ENCODE assay signal across 8 cellular contexts in the genomic region with DNA sequence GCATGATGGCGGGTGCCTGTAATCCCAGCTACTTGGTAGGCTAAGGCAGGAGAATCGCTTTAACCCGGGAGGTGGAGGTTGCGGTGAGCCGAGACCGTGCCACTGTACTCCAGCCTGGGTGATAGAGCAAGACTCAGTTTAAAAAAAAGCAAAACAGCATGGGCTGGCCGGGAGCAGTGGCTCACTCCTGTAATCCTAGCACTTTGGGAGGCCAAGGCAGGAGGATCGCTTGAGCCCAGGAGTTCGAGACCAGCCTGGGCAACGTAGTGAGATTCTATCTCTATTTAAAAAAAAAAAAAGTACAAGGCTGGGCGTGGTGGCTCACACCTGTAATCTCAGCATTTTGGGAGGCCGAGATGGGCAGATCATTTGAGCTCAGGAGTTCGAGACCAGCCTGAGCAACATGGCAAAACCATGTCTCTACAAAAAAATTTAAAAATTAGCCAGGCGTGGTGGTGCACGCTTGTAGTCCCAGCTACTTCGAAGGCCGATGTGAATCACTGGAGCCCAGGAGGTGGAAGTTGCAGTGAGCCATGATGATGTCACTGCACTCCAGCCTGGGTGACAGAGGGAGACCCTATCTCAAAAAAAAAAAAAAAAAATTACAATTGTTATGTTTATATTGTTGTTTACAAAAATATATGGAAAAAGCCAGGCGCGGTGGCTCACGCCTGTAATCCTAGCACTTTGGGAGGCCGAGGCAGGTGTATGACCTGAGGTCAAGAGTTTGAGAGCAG. TPM values are rescaled to one million over a fixed set of nuclear protein-coding genes. Genes with fewer than 3 reads are reported as not detected.
DNase-seq lines count a peak whose midpoint lies in the region; ATAC-seq, FAIRE-seq and TF ChIP-seq lines count a peak whose summit lies in the region.
"Not testable (repeated sequence)": the region's sequence is repeated elsewhere in the genome, so short reads cannot be mapped to it uniquely, and the experiment has no call there.

No MANE protein-coding gene starts in this region.

- TF ChIP-seq EP300 in esophagus muscularis mucosa (IDR thresholded peaks at IDR 0.05); HepG2 (IDR thresholded peaks at IDR 0.05; ENCODE audit: low read depth in 2 of 2, low read length in 2 of 2); HepG2 (CRISPR knock-in tag; IDR thresholded peaks at IDR 0.05; ENCODE audit: borderline replicate concordance); ovary (IDR thresholded peaks at IDR 0.05): not testable (repeated sequence)

- not testable (repeated sequence) for H3K27me3 ChIP-seq in CD4-positive, alpha-beta memory T cell (ENCODE audit: insufficient read depth, low read length); HUES64 (ENCODE audit: insufficient read depth, low read length); WERI-Rb-1 (ENCODE audit: insufficient read depth, low read depth, severe bottlenecking); esophagus muscularis mucosa; HepG2 (ENCODE audit: control insufficient read depth in 1 of 2, insufficient read depth in 2 of 2, low read length in 2 of 2); ovary; thymus (ENCODE audit: control insufficient read depth, insufficient read depth)

- peak overlapping the region; percentile 71 for H3K9ac ChIP-seq in HUES64 (ENCODE audit: low read depth, low read length)
- H3K9ac ChIP-seq in HepG2 (ENCODE audit: insufficient read depth, low read depth, low read length), result not testable (repeated sequence)

- H3K27ac ChIP-seq in CD4-positive, alpha-beta memory T cell (ENCODE audit: low read depth, low read length), result peak overlapping the region; percentile 97
- H3K27ac ChIP-seq in HUES64 (ENCODE audit: low read depth, low read length) (peak overlapping the region; percentile 94), WERI-Rb-1 (peak overlapping the region; percentile 100), esophagus muscularis mucosa (replicated peaks in 1 of 4) (peak overlapping the region; percentile 93 to 98 (median 96)), HepG2 (ENCODE audit: extremely low read length, insufficient read depth, low read length) (peak overlapping the region; percentile 87), ovary (peak overlapping the region; percentile 82 to 91), thymus (ENCODE audit: low read depth) (peak overlapping the region; percentile 77)

- POLR2A ChIA-PET in CD4-positive, alpha-beta memory T cell (lab: Charles Lee; ENCODE audit: partially characterized antibody), result interaction anchor here (0.6 to 10.8 kb wide), 7 partner anchors 8 to 39 kb away, joined by 3 to 236 read pairs (median 4); a partner anchor contains a TSS
- POLR2A ChIA-PET in HepG2 (lab: Yijun Ruan, JAX), result interaction anchor here (0.7 to 1.3 kb wide), 3 partner anchors 28 to 260 kb away, joined by 3 read pairs; a partner anchor contains a TSS

- not testable (repeated sequence) for TF ChIP-seq POLR2A in esophagus muscularis mucosa (IDR thresholded peaks at IDR 0.05; ENCODE audit: low read depth); HepG2 (IDR thresholded peaks at IDR 0.05; ENCODE audit: insufficient read depth in 1 of 2, low read depth in 2 of 2, low read length in 2 of 2); ovary (IDR thresholded peaks at IDR 0.05)

- H3K27me3 Mint-ChIP-seq in CD4-positive, alpha-beta memory T cell, result not testable (repeated sequence)

- H3K36me3 Mint-ChIP-seq in CD4-positive, alpha-beta memory T cell, result peaks cover 15 to 36% of the 10 kb centered on the region in 2 donors

- 96% methylated on average over 21 of the region's 21 CpGs for WGBS in HUES64
- 89% methylated on average over 21 of the region's 21 CpGs for WGBS in esophagus muscularis mucosa
- WGBS in HepG2 (ENCODE audit: low lambda C conversion rate), result 97% methylated on average over 21 of the region's 21 CpGs
- WGBS in ovary, 3 donors, result 86 to 89% (median 87%) methylated on average over 21 of the region's 21 CpGs
- WGBS in thymus, result 97% methylated on average over 21 of the region's 21 CpGs

- not testable (repeated sequence) for H3K9me3 Mint-ChIP-seq in CD4-positive, alpha-beta memory T cell

- not testable (repeated sequence) for FAIRE-seq in HepG2 (lab: Jason Lieb, UNC)

- CTCF ChIA-PET in CD4-positive, alpha-beta memory T cell (lab: Charles Lee; ENCODE audit: partially characterized antibody), result interaction anchor here (1.7 to 3.9 kb wide), 2 partner anchors 33 to 37 kb away, joined by 6 to 24 read pairs; a partner anchor contains a TSS
- CTCF ChIA-PET in HepG2 (lab: Yijun Ruan, JAX; ENCODE audit: low intra/inter-chr PET ratio, low total read pairs), result interaction anchor here (1.8 kb wide), 1 partner anchor 31 kb away, joined by 7 read pairs; no protein-coding TSS in a partner anchor

- peaks cover 38% of the 10 kb centered on the region for H3K79me2 ChIP-seq in HepG2 (ENCODE audit: insufficient read depth, low read length)

- H3K36me3 ChIP-seq in CD4-positive, alpha-beta memory T cell (ENCODE audit: insufficient read depth, low read length), result peaks cover 18% of the 10 kb centered on the region
- peaks cover 39% of the 10 kb centered on the region for H3K36me3 ChIP-seq in HUES64 (ENCODE audit: insufficient read depth, low read length)
- peaks cover 48% of the 10 kb centered on the region for H3K36me3 ChIP-seq in WERI-Rb-1
- H3K36me3 ChIP-seq in esophagus muscularis mucosa, result peaks cover 23 to 24% (median 23%) of the 10 kb centered on the region in 4 donors
- peaks cover 14 to 23% of the 10 kb centered on the region in 2 experiments for H3K36me3 ChIP-seq in HepG2 (replicated peaks in 1 of 2; ENCODE audit: control insufficient read depth in 1 of 2, insufficient read depth in 2 of 2, low read length in 2 of 2)
- H3K36me3 ChIP-seq in ovary, result not testable (repeated sequence)
- peaks cover 26% of the 10 kb centered on the region for H3K36me3 ChIP-seq in thymus (ENCODE audit: control insufficient read depth, insufficient read depth)

- DNase-seq in CD4-positive, alpha-beta memory T cell; WERI-Rb-1; astrocyte of the cerebellum (ENCODE audit: low read depth); esophagus muscularis mucosa (ENCODE audit: extremely low spot score); HepG2 (ENCODE audit: low spot score); ovary: not testable (repeated sequence)

- H3K4me2 ChIP-seq in HepG2 (ENCODE audit: low read depth, low read length), result peak overlapping the region; percentile 71

- not testable (repeated sequence) for H3K9me3 ChIP-seq in CD4-positive, alpha-beta memory T cell (ENCODE audit: control insufficient read depth in 1 of 2, low read length in 2 of 2); HUES64 (ENCODE audit: insufficient read depth, low read depth, low read length); WERI-Rb-1 (ENCODE audit: severe bottlenecking); esophagus muscularis mucosa; HepG2 (ENCODE audit: low read length); ovary; thymus (ENCODE audit: control insufficient read depth)

- peaks cover 26% of the 10 kb centered on the region for H4K20me1 ChIP-seq in HepG2 (ENCODE audit: insufficient read depth, low read length)

- H3K27ac Mint-ChIP-seq in CD4-positive, alpha-beta memory T cell, result peak overlapping the region in 6 of 7 donors; percentile 96 to 100 (median 98)

- not testable (repeated sequence) for TF ChIP-seq RAD21 in HepG2 (CRISPR knock-in tag; IDR thresholded peaks at IDR 0.05)

- in situ Hi-C loops in astrocyte of the cerebellum (cut with HindIII; ENCODE audit: low sequenced_read_pairs), result not testable (repeated sequence)
- in situ Hi-C loops in HepG2 (cut with HindIII; ENCODE audit: extremely low pct_ligation_motif_present, low pct_unique_long_range_greater_than_20kb), result loop anchor here (5.0 kb wide), 1 partner anchor 34 kb away; no protein-coding TSS in a partner anchor

- H3K4me1 Mint-ChIP-seq in CD4-positive, alpha-beta memory T cell, result peaks cover 29 to 72% (median 45%) of the 10 kb centered on the region in 4 donors

- peak overlapping the region; percentile 93 to 100 (median 97) for H3K4me3 Mint-ChIP-seq in CD4-positive, alpha-beta memory T cell

- BruUV-seq in HepG2 (replicated peaks; lab: Mats Ljungman, UMichigan), result not testable (repeated sequence)

- TF ChIP-seq CTCF in WERI-Rb-1 (IDR thresholded peaks at IDR 0.05; ENCODE audit: low read depth, low read length); astrocyte of the cerebellum (IDR thresholded peaks at IDR 0.05; ENCODE audit: low read depth, low read length, missing control alignments); esophagus muscularis mucosa (IDR thresholded peaks at IDR 0.05); HepG2 (CRISPR knock-in tag; IDR thresholded peaks at IDR 0.05); ovary (IDR thresholded peaks at IDR 0.05): not testable (repeated sequence)

- intact Hi-C loops in CD4-positive, alpha-beta memory T cell (cut with micrococcal nuclease), result loop anchor here (1.0 kb wide), 2 partner anchors 32 to 68 kb away; a partner anchor contains a TSS
- intact Hi-C loops in esophagus muscularis mucosa (cut with DNase I), result not testable (repeated sequence)
- intact Hi-C loops in HepG2 (cut with micrococcal nuclease; ENCODE audit: unreplicated experiment) (loop anchor here (5.0 kb wide), 1 partner anchor 36 kb away; no protein-coding TSS in a partner anchor), ovary (cut with DNase I) (loop anchor here in 1 of 4 donors (5.0 kb wide), 1 partner anchor 66 kb away; a partner anchor contains a TSS)

- ATAC-seq in HepG2, result not testable (repeated sequence)

- H2AFZ ChIP-seq in HepG2 (ENCODE audit: low read length), result not testable (repeated sequence)

- peaks cover 49% of the 10 kb centered on the region for H3K4me1 ChIP-seq in CD4-positive, alpha-beta memory T cell (ENCODE audit: insufficient read depth, low read length)
- peaks cover 26% of the 10 kb centered on the region for H3K4me1 ChIP-seq in HUES64 (ENCODE audit: insufficient read depth, low read length)
- peaks cover 40 to 59% (median 56%) of the 10 kb centered on the region in 4 donors for H3K4me1 ChIP-seq in esophagus muscularis mucosa
- H3K4me1 ChIP-seq in HepG2 (ENCODE audit: insufficient read depth, low read length), result peaks cover 65% of the 10 kb centered on the region
- not testable (repeated sequence) for H3K4me1 ChIP-seq in ovary (ENCODE audit: insufficient read depth)
- peaks cover 37% of the 10 kb centered on the region for H3K4me1 ChIP-seq in thymus (ENCODE audit: control insufficient read depth, insufficient read depth, low read length)

- H3K4me3 ChIP-seq in CD4-positive, alpha-beta memory T cell (ENCODE audit: low read length in 2 of 2), result not testable (repeated sequence)
- peak overlapping the region; percentile 49 for H3K4me3 ChIP-seq in HUES64 (ENCODE audit: low read length)
- H3K4me3 ChIP-seq in WERI-Rb-1 (ENCODE audit: low read depth, low read length), result peak overlapping the region; percentile 61
- H3K4me3 ChIP-seq in astrocyte of the cerebellum (ENCODE audit: low read depth, low read length), result peak overlapping the region; percentile 90
- peak overlapping the region; percentile 66 to 98 (median 86) for H3K4me3 ChIP-seq in esophagus muscularis mucosa
- H3K4me3 ChIP-seq in HepG2 (replicated peaks in 1 of 3; ENCODE audit: insufficient read depth in 1 of 3, low read depth in 2 of 3, low read length in 3 of 3), result peak overlapping the region in 1 of 3 experiments; percentile 65; a peak in 1 of 6 replicates
- peak overlapping the region; percentile 97 for H3K4me3 ChIP-seq in ovary
- H3K4me3 ChIP-seq in thymus (ENCODE audit: low read length), result peak overlapping the region; percentile 62

RNA-seq across cellular contexts. Expression of a gene that starts 1.5 kb away (rescaled TPM):
- total RNA-seq in CD4-positive, alpha-beta memory T cell, result 100 to 1,000 TPM; 567 to 589 TPM
- polyA plus RNA-seq in CD4-positive, alpha-beta memory T cell, result 1,000 to 10,000 TPM; 2,141 to 3,317 TPM
- polyA plus RNA-seq in HUES64 (2013, experiment 1 of 2), result 1,204 TPM
- 1,131 TPM for polyA plus RNA-seq in HUES64 (2013, experiment 2 of 2)
- total RNA-seq in esophagus muscularis mucosa, result 1,000 to 10,000 TPM; 5,145 to 8,531 (median 5,986) TPM
- 1,192 and 1,778 TPM in 2 replicates for total RNA-seq in HepG2 (2016; rRNA removed; fragmentation: Illumina TruSeq; extraction: Trizol)
- total RNA-seq in HepG2 (2016; cell fraction: cytosol; rRNA removed; fragmentation: Illumina TruSeq; extraction: Trizol; ENCODE audit: low read depth), result 428 and 482 TPM in 2 replicates
- 1,256 and 1,894 TPM in 2 replicates for total RNA-seq in HepG2 (2016; cell fraction: insoluble cytoplasmic fraction; rRNA removed; fragmentation: Illumina TruSeq; extraction: Trizol)
- total RNA-seq in HepG2 (2016; cell fraction: membrane; rRNA removed; fragmentation: Illumina TruSeq; extraction: Trizol), result 384 and 408 TPM in 2 replicates
- 421 and 427 TPM in 2 replicates for total RNA-seq in HepG2 (2016; cell fraction: nucleus; rRNA removed; fragmentation: Illumina TruSeq; extraction: Trizol)
- polyA plus RNA-seq in HepG2 (2011; rRNA removed), result 983 and 1,127 TPM in 2 replicates
- 1,443 and 1,577 TPM in 2 replicates for polyA plus RNA-seq in HepG2 (2011; cell fraction: cytosol; rRNA removed)
- polyA plus RNA-seq in HepG2 (2011; cell fraction: nucleus; rRNA removed), result 447 and 559 TPM in 2 replicates
- 597 and 749 TPM in 2 replicates for polyA plus RNA-seq in HepG2 (2012)
- polyA plus RNA-seq in HepG2 (2016; cell fraction: cytosol; fragmentation: Illumina TruSeq; extraction: Trizol; ENCODE audit: low read depth), result 405 and 433 TPM in 2 replicates
- polyA plus RNA-seq in HepG2 (2016; cell fraction: insoluble cytoplasmic fraction; fragmentation: Illumina TruSeq; extraction: Trizol; ENCODE audit: low read depth), result 1,500 and 1,664 TPM in 2 replicates
- 283 and 315 TPM in 2 replicates for polyA plus RNA-seq in HepG2 (2016; cell fraction: membrane; fragmentation: Illumina TruSeq; extraction: Trizol; ENCODE audit: low read depth)
- 579 and 630 TPM in 2 replicates for polyA plus RNA-seq in HepG2 (2016; cell fraction: nucleus; fragmentation: Illumina TruSeq; extraction: Trizol; ENCODE audit: insufficient read depth, low read depth)
- polyA minus RNA-seq in HepG2 (2011; rRNA and poly(A)+ RNA removed; ENCODE audit: low replicate concordance), result 230 and 730 TPM in 2 replicates
- polyA minus RNA-seq in HepG2 (2011; cell fraction: cytosol; rRNA and poly(A)+ RNA removed), result 135 and 172 TPM in 2 replicates
- 220 and 358 TPM in 2 replicates for polyA minus RNA-seq in HepG2 (2011; cell fraction: nucleus; rRNA and poly(A)+ RNA removed)
- 1,000 to 10,000 TPM in 5 of 7 donors, 100 to 1,000 TPM in 2; 782 to 1,485 (median 1,329) TPM for total RNA-seq in ovary
- polyA plus RNA-seq in ovary, result 1,000 to 10,000 TPM; 1,579 to 3,375 TPM
- polyA plus RNA-seq in thymus, result 2,137 TPM

RNA-seq across cellular contexts. Expression of a gene that starts 4.2 kb away (rescaled TPM):
- total RNA-seq in CD4-positive, alpha-beta memory T cell, result 1 to 10 TPM; 2.6 to 3.4 TPM
- 1 to 10 TPM; 1.8 to 4.8 TPM for polyA plus RNA-seq in CD4-positive, alpha-beta memory T cell
- 119 TPM for polyA plus RNA-seq in HUES64 (2013, experiment 1 of 2)
- polyA plus RNA-seq in HUES64 (2013, experiment 2 of 2), result 134 TPM
- 10 to 100 TPM; 28.5 to 39.4 (median 33.6) TPM for total RNA-seq in esophagus muscularis mucosa
- 75.7 and 76.5 TPM in 2 replicates for total RNA-seq in HepG2 (2016; rRNA removed; fragmentation: Illumina TruSeq; extraction: Trizol)
- total RNA-seq in HepG2 (2016; cell fraction: cytosol; rRNA removed; fragmentation: Illumina TruSeq; extraction: Trizol; ENCODE audit: low read depth), result 325 and 392 TPM in 2 replicates
- 64.5 and 75.8 TPM in 2 replicates for total RNA-seq in HepG2 (2016; cell fraction: insoluble cytoplasmic fraction; rRNA removed; fragmentation: Illumina TruSeq; extraction: Trizol)
- total RNA-seq in HepG2 (2016; cell fraction: membrane; rRNA removed; fragmentation: Illumina TruSeq; extraction: Trizol), result 194 and 230 TPM in 2 replicates
- 25.1 and 31.8 TPM in 2 replicates for total RNA-seq in HepG2 (2016; cell fraction: nucleus; rRNA removed; fragmentation: Illumina TruSeq; extraction: Trizol)
- 81.4 and 88.7 TPM in 2 replicates for polyA plus RNA-seq in HepG2 (2011; rRNA removed)
- 101 and 116 TPM in 2 replicates for polyA plus RNA-seq in HepG2 (2011; cell fraction: cytosol; rRNA removed)
- 53.0 and 71.7 TPM in 2 replicates for polyA plus RNA-seq in HepG2 (2011; cell fraction: nucleus; rRNA removed)
- 71.1 and 77.9 TPM in 2 replicates for polyA plus RNA-seq in HepG2 (2012)
- polyA plus RNA-seq in HepG2 (2016; cell fraction: cytosol; fragmentation: Illumina TruSeq; extraction: Trizol; ENCODE audit: low read depth), result 374 and 492 TPM in 2 replicates
- polyA plus RNA-seq in HepG2 (2016; cell fraction: insoluble cytoplasmic fraction; fragmentation: Illumina TruSeq; extraction: Trizol; ENCODE audit: low read depth), result 78.1 and 85.3 TPM in 2 replicates
- polyA plus RNA-seq in HepG2 (2016; cell fraction: membrane; fragmentation: Illumina TruSeq; extraction: Trizol; ENCODE audit: low read depth), result 220 and 254 TPM in 2 replicates
- 77.1 and 86.6 TPM in 2 replicates for polyA plus RNA-seq in HepG2 (2016; cell fraction: nucleus; fragmentation: Illumina TruSeq; extraction: Trizol; ENCODE audit: insufficient read depth, low read depth)
- polyA minus RNA-seq in HepG2 (2011; rRNA and poly(A)+ RNA removed; ENCODE audit: low replicate concordance), result 23.8 and 38.6 TPM in 2 replicates
- polyA minus RNA-seq in HepG2 (2011; cell fraction: cytosol; rRNA and poly(A)+ RNA removed), result 16.8 and 20.3 TPM in 2 replicates
- polyA minus RNA-seq in HepG2 (2011; cell fraction: nucleus; rRNA and poly(A)+ RNA removed), result 14.3 and 20.6 TPM in 2 replicates
- 10 to 100 TPM; 65.9 to 99.2 (median 73.4) TPM for total RNA-seq in ovary
- 10 to 100 TPM; 32.8 to 77.3 TPM for polyA plus RNA-seq in ovary
- polyA plus RNA-seq in thymus, result 60.9 TPM

RNA-seq across cellular contexts. Expression of a gene that starts 28.6 kb away (rescaled TPM):
- total RNA-seq in CD4-positive, alpha-beta memory T cell, result 100 to 1,000 TPM; 249 to 258 TPM
- polyA plus RNA-seq in CD4-positive, alpha-beta memory T cell, result 100 to 1,000 TPM; 395 to 690 TPM
- 72.0 TPM for polyA plus RNA-seq in HUES64 (2013, experiment 1 of 2)
- polyA plus RNA-seq in HUES64 (2013, experiment 2 of 2), result 70.5 TPM
- 100 to 1,000 TPM; 151 to 245 (median 214) TPM for total RNA-seq in esophagus muscularis mucosa
- 30.1 and 66.9 TPM in 2 replicates for total RNA-seq in HepG2 (2016; rRNA removed; fragmentation: Illumina TruSeq; extraction: Trizol)
- 6.1 and 7.8 TPM in 2 replicates for total RNA-seq in HepG2 (2016; cell fraction: cytosol; rRNA removed; fragmentation: Illumina TruSeq; extraction: Trizol; ENCODE audit: low read depth)
- 27.6 and 70.9 TPM in 2 replicates for total RNA-seq in HepG2 (2016; cell fraction: insoluble cytoplasmic fraction; rRNA removed; fragmentation: Illumina TruSeq; extraction: Trizol)
- 12.4 and 14.5 TPM in 2 replicates for total RNA-seq in HepG2 (2016; cell fraction: membrane; rRNA removed; fragmentation: Illumina TruSeq; extraction: Trizol)
- 74.2 and 79.4 TPM in 2 replicates for total RNA-seq in HepG2 (2016; cell fraction: nucleus; rRNA removed; fragmentation: Illumina TruSeq; extraction: Trizol)
- polyA plus RNA-seq in HepG2 (2011; rRNA removed), result 71.0 and 80.1 TPM in 2 replicates
- 65.6 and 71.7 TPM in 2 replicates for polyA plus RNA-seq in HepG2 (2011; cell fraction: cytosol; rRNA removed)
- polyA plus RNA-seq in HepG2 (2011; cell fraction: nucleus; rRNA removed), result 144 and 146 TPM in 2 replicates
- 27.6 and 29.6 TPM in 2 replicates for polyA plus RNA-seq in HepG2 (2012)
- 4.5 and 6.5 TPM in 2 replicates for polyA plus RNA-seq in HepG2 (2016; cell fraction: cytosol; fragmentation: Illumina TruSeq; extraction: Trizol; ENCODE audit: low read depth)
- polyA plus RNA-seq in HepG2 (2016; cell fraction: insoluble cytoplasmic fraction; fragmentation: Illumina TruSeq; extraction: Trizol; ENCODE audit: low read depth), result 22.5 and 29.6 TPM in 2 replicates
- polyA plus RNA-seq in HepG2 (2016; cell fraction: membrane; fragmentation: Illumina TruSeq; extraction: Trizol; ENCODE audit: low read depth), result 9.2 and 9.6 TPM in 2 replicates
- polyA plus RNA-seq in HepG2 (2016; cell fraction: nucleus; fragmentation: Illumina TruSeq; extraction: Trizol; ENCODE audit: insufficient read depth, low read depth), result 105 and 109 TPM in 2 replicates
- polyA minus RNA-seq in HepG2 (2011; rRNA and poly(A)+ RNA removed; ENCODE audit: low replicate concordance), result 191 and 267 TPM in 2 replicates
- 75.6 and 84.1 TPM in 2 replicates for polyA minus RNA-seq in HepG2 (2011; cell fraction: cytosol; rRNA and poly(A)+ RNA removed)
- 47.8 and 73.0 TPM in 2 replicates for polyA minus RNA-seq in HepG2 (2011; cell fraction: nucleus; rRNA and poly(A)+ RNA removed)
- 100 to 1,000 TPM in 3 of 7 donors, 10 to 100 TPM in 4; 80.3 to 139 (median 97.3) TPM for total RNA-seq in ovary
- 100 to 1,000 TPM in 1 of 2 donors, 10 to 100 TPM in 1; 62.3 to 102 TPM for polyA plus RNA-seq in ovary
- 39.2 TPM for polyA plus RNA-seq in thymus

RNA-seq across cellular contexts. Expression of a gene that starts 32.7 kb away (rescaled TPM):
- total RNA-seq in CD4-positive, alpha-beta memory T cell, result 100 to 1,000 TPM; 192 to 199 TPM
- polyA plus RNA-seq in CD4-positive, alpha-beta memory T cell, result 10 to 100 TPM; 27.0 to 90.9 TPM
- 39.9 TPM for polyA plus RNA-seq in HUES64 (2013, experiment 1 of 2)
- polyA plus RNA-seq in HUES64 (2013, experiment 2 of 2), result 50.6 TPM
- total RNA-seq in esophagus muscularis mucosa (100 to 1,000 TPM in 2 of 4 donors, 10 to 100 TPM in 2; 62.1 to 111 (median 94.3) TPM), HepG2 (2016; rRNA removed; fragmentation: Illumina TruSeq; extraction: Trizol) (13.1 and 21.3 TPM in 2 replicates), ovary (100 to 1,000 TPM in 5 of 7 donors, 10 to 100 TPM in 2; 57.9 to 172 (median 117) TPM)
- 7.8 and 8.7 TPM in 2 replicates for total RNA-seq in HepG2 (2016; cell fraction: cytosol; rRNA removed; fragmentation: Illumina TruSeq; extraction: Trizol; ENCODE audit: low read depth)
- total RNA-seq in HepG2 (2016; cell fraction: insoluble cytoplasmic fraction; rRNA removed; fragmentation: Illumina TruSeq; extraction: Trizol), result 13.2 and 20.4 TPM in 2 replicates
- 6.4 and 7.1 TPM in 2 replicates for total RNA-seq in HepG2 (2016; cell fraction: membrane; rRNA removed; fragmentation: Illumina TruSeq; extraction: Trizol)
- total RNA-seq in HepG2 (2016; cell fraction: nucleus; rRNA removed; fragmentation: Illumina TruSeq; extraction: Trizol), result 34.5 and 38.1 TPM in 2 replicates
- polyA plus RNA-seq in HepG2 (2011; rRNA removed) (21.0 and 24.1 TPM in 2 replicates), ovary (100 to 1,000 TPM in 1 of 2 donors, 10 to 100 TPM in 1; 66.4 to 139 TPM), thymus (25.9 TPM)
- 6.4 and 7.0 TPM in 2 replicates for polyA plus RNA-seq in HepG2 (2011; cell fraction: cytosol; rRNA removed)
- polyA plus RNA-seq in HepG2 (2011; cell fraction: nucleus; rRNA removed), result 89.5 and 95.6 TPM in 2 replicates
- 18.5 and 25.0 TPM in 2 replicates for polyA plus RNA-seq in HepG2 (2012)
- 1.0 and 1.5 TPM in 2 replicates for polyA plus RNA-seq in HepG2 (2016; cell fraction: cytosol; fragmentation: Illumina TruSeq; extraction: Trizol; ENCODE audit: low read depth)
- polyA plus RNA-seq in HepG2 (2016; cell fraction: insoluble cytoplasmic fraction; fragmentation: Illumina TruSeq; extraction: Trizol; ENCODE audit: low read depth), result 11.3 and 14.8 TPM in 2 replicates
- polyA plus RNA-seq in HepG2 (2016; cell fraction: membrane; fragmentation: Illumina TruSeq; extraction: Trizol; ENCODE audit: low read depth), result 3.5 and 3.7 TPM in 2 replicates
- polyA plus RNA-seq in HepG2 (2016; cell fraction: nucleus; fragmentation: Illumina TruSeq; extraction: Trizol; ENCODE audit: insufficient read depth, low read depth), result 65.5 and 70.0 TPM in 2 replicates
- polyA minus RNA-seq in HepG2 (2011; rRNA and poly(A)+ RNA removed; ENCODE audit: low replicate concordance), result 32.0 and 82.6 TPM in 2 replicates
- polyA minus RNA-seq in HepG2 (2011; cell fraction: cytosol; rRNA and poly(A)+ RNA removed), result 17.5 and 19.3 TPM in 2 replicates
- polyA minus RNA-seq in HepG2 (2011; cell fraction: nucleus; rRNA and poly(A)+ RNA removed), result 62.1 and 93.5 TPM in 2 replicates

RNA-seq across cellular contexts. Expression of a gene that starts 38.6 kb away (rescaled TPM):
- total RNA-seq in CD4-positive, alpha-beta memory T cell, result 10 to 100 TPM; 16.3 to 19.6 TPM
- 1 to 10 TPM in 1 of 2 donors, under 1 TPM in 1; 0.27 to 3.9 TPM for polyA plus RNA-seq in CD4-positive, alpha-beta memory T cell
- 3.6 TPM for polyA plus RNA-seq in HUES64 (2013, experiment 1 of 2)
- polyA plus RNA-seq in HUES64 (2013, experiment 2 of 2), result 3.9 TPM
- total RNA-seq in esophagus muscularis mucosa, result 1 to 10 TPM; 5.0 to 7.9 (median 6.6) TPM
- total RNA-seq in HepG2 (2016; rRNA removed; fragmentation: Illumina TruSeq; extraction: Trizol), result 1.9 and 2.3 TPM in 2 replicates
- total RNA-seq in HepG2 (2016; cell fraction: cytosol; rRNA removed; fragmentation: Illumina TruSeq; extraction: Trizol; ENCODE audit: low read depth), result 3.2 and 3.7 TPM in 2 replicates
- 1.6 and 2.5 TPM in 2 replicates for total RNA-seq in HepG2 (2016; cell fraction: insoluble cytoplasmic fraction; rRNA removed; fragmentation: Illumina TruSeq; extraction: Trizol)
- total RNA-seq in HepG2 (2016; cell fraction: membrane; rRNA removed; fragmentation: Illumina TruSeq; extraction: Trizol), result 2.0 and 3.1 TPM in 2 replicates
- 2.9 and 4.3 TPM in 2 replicates for total RNA-seq in HepG2 (2016; cell fraction: nucleus; rRNA removed; fragmentation: Illumina TruSeq; extraction: Trizol)
- 0.70 and 0.98 TPM in 2 replicates for polyA plus RNA-seq in HepG2 (2011; rRNA removed)
- polyA plus RNA-seq in HepG2 (2011; cell fraction: cytosol; rRNA removed), result 0.58 and 0.59 TPM in 2 replicates
- polyA plus RNA-seq in HepG2 (2011; cell fraction: nucleus; rRNA removed), result 2.0 and 2.3 TPM in 2 replicates
- 0.99 and 1.0 TPM in 2 replicates for polyA plus RNA-seq in HepG2 (2012)
- 0.17 and 0.23 TPM in 2 replicates for polyA plus RNA-seq in HepG2 (2016; cell fraction: cytosol; fragmentation: Illumina TruSeq; extraction: Trizol; ENCODE audit: low read depth)
- 1.2 and 1.5 TPM in 2 replicates for polyA plus RNA-seq in HepG2 (2016; cell fraction: insoluble cytoplasmic fraction; fragmentation: Illumina TruSeq; extraction: Trizol; ENCODE audit: low read depth)
- polyA plus RNA-seq in HepG2 (2016; cell fraction: membrane; fragmentation: Illumina TruSeq; extraction: Trizol; ENCODE audit: low read depth), result 0.38 and 0.55 TPM in 2 replicates
- 2.3 and 2.8 TPM in 2 replicates for polyA plus RNA-seq in HepG2 (2016; cell fraction: nucleus; fragmentation: Illumina TruSeq; extraction: Trizol; ENCODE audit: insufficient read depth, low read depth)
- 5.6 and 16.3 TPM in 2 replicates for polyA minus RNA-seq in HepG2 (2011; rRNA and poly(A)+ RNA removed; ENCODE audit: low replicate concordance)
- polyA minus RNA-seq in HepG2 (2011; cell fraction: cytosol; rRNA and poly(A)+ RNA removed), result 1.8 and 2.6 TPM in 2 replicates
- 8.6 and 8.8 TPM in 2 replicates for polyA minus RNA-seq in HepG2 (2011; cell fraction: nucleus; rRNA and poly(A)+ RNA removed)
- total RNA-seq in ovary, result 10 to 100 TPM in 4 of 7 donors, 1 to 10 TPM in 3; 1.8 to 14.7 (median 10.7) TPM
- polyA plus RNA-seq in ovary, result 1 to 10 TPM; 4.4 to 5.2 TPM
- 3.1 TPM for polyA plus RNA-seq in thymus

Comparison
In these comparisons a context has a peak if more than half of its experiments do, and no peak if none do; other contexts are left out.
1. RNA of a gene that starts 4.2 kb away (total RNA-seq): 25.1 to 392 TPM in HepG2, 65.9 to 99.2 TPM in ovary and 28.5 to 39.4 TPM in esophagus muscularis mucosa; 2.6 to 3.4 TPM in CD4-positive, alpha-beta memory T cell; every median in the first group is over 4 times any median in the second.
2. Peak in every context shown above with its lines, with median percentiles within 50 percentile points of each other: H3K27ac ChIP-seq.